Comparison of ENCODE assay signal across 17 cellular contexts in the genomic region with DNA sequence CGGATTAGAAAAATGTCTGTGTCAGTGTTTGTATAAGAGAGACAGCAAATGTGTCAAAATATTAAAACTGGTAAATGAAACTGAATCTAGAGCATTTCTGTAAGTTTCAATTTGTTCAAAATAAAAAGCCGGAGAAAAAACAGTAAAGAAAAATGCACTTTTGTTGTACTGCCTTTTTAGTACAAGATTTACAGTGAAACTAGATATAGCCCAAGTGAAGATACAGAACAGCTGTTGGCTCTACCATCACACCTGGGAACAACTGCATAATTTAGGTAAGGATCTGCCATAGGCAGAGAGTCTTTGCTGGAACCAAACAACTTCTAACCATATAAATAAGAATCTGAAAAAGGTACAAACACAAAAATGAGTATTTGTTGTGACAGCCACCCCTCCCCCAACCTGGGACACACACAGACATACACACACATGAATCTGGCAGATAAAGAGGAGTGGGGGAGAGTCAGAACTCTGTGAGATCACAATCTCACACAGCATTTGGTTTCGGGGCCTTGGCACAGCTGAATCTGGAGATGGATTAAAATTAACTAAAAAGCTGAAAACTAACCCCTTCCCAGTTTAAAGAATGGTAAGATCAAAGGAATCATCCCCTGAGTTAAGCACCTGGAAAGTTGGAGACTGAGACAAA.
"Had no signal": no experiment of that assay in that cellular context is flagged by ENCODE, and none has a peak within 500 bp of the region (broad histone marks: within the 10 kb centered on the region; RNA-seq: fewer than 3 reads in every experiment).

No MANE protein-coding gene starts in this region.

- H3K4me1 ChIP-seq: prostate gland, transverse colon had no signal

- H3K9me3 ChIP-seq: prostate gland, transverse colon had no signal

- H3K27me3 ChIP-seq: transverse colon had no signal

- H3K36me3 ChIP-seq: prostate gland, transverse colon had no signal

- H3K4me3 Mint-ChIP-seq: activated T-helper 17 cell treated with anti-CD3 and anti-CD28 coated beads, Interleukin-2, amount 50 U/mL, for 72 hours had no signal

- H3K4me2 ChIP-seq: smooth muscle cell had no signal

- H3K27me3 Mint-ChIP-seq: activated T-helper 17 cell treated with anti-CD3 and anti-CD28 coated beads, Interleukin-2, amount 50 U/mL, for 72 hours had no signal

- H3K27ac Mint-ChIP-seq: activated T-helper 17 cell treated with anti-CD3 and anti-CD28 coated beads, Interleukin-2, amount 50 U/mL, for 72 hours had no signal

- H3K27ac ChIP-seq: prostate gland, transverse colon had no signal

- H3K4me3 ChIP-seq: prostate gland, smooth muscle cell, transverse colon had no signal

- ATAC-seq: activated T-helper 17 cell treated with anti-CD3 and anti-CD28 coated beads, Interleukin-2, amount 50 U/mL, for 72 hours; left ventricle myocardium superior; right cardiac atrium; stimulated activated naive CD8-positive, alpha-beta T cell treated with anti-CD3 and anti-CD28 coated beads, Interleukin-15, Interleukin-2, amounts not matched to agents 100 U/mL and 50 U/mL, for 24 hours had no signal

- H3K9me3 Mint-ChIP-seq: activated T-helper 17 cell treated with anti-CD3 and anti-CD28 coated beads, Interleukin-2, amount 50 U/mL, for 72 hours had no signal

- DNase-seq: activated CD4-positive, CD25-positive, alpha-beta regulatory T cell treated with anti-CD3 and anti-CD28 coated beads, Interleukin-2, amount 50 U/mL, for 72 hours; activated naive CD4-positive, alpha-beta T cell treated with Interleukin-2 at 50 U/mL for 16 hours; aorta; cerebellar nuclear complex; effector CD8-positive, alpha-beta T cell; foreskin fibroblast; glutamatergic neuron; left ventricle myocardium superior; mesenchymal stem cell; right cardiac atrium; stimulated activated CD4-positive, alpha-beta T cell treated with anti-CD3 and anti-CD28 coated beads, Interleukin-4, amount 100 ng/mL, for 4 hours; stimulated activated CD8-positive, alpha-beta memory T cell treated with anti-CD3 and anti-CD28 coated beads, Interleukin-4, amount 100 ng/mL, for 48 hours; stimulated activated naive CD8-positive, alpha-beta T cell treated with anti-CD3 and anti-CD28 coated beads, Interleukin-15, Interleukin-2, amounts not matched to agents 100 U/mL and 50 U/mL, for 24 hours; transverse colon had no signal
